In genomic region chr3:87053548-87053947, GRCh38 we compare ENCODE assay signal across 16 cellular contexts.
DNase-seq lines count a peak whose midpoint lies in the region; ATAC-seq and TF ChIP-seq lines count a peak whose summit lies in the region.
"Had no signal": no experiment of that assay in that cellular context is flagged by ENCODE, and none has a peak within 500 bp of the region (broad histone marks: within the 10 kb centered on the region; RNA-seq: fewer than 3 reads in every experiment).

No MANE protein-coding gene starts in this region.

- H3K36me3 ChIP-seq in adipocyte (ENCODE audit: control insufficient read depth, insufficient read depth, low read length, severe bottlenecking) (no peaks in the 10 kb centered on the region), mesenchymal stem cell (ENCODE audit: control insufficient read depth in 1 of 2, insufficient read depth in 2 of 2, low read depth in 1 of 2, low read length in 2 of 2) (no peaks in the 10 kb centered on the region), spleen (no peaks in the 10 kb centered on the region)
- H3K36me3 ChIP-seq: BE2C had no signal

- intact Hi-C loops in spleen (cut with DNase I; ENCODE audit: low total_unique reads): no loop called here

- H3K27ac ChIP-seq in mesenchymal stem cell (ENCODE audit: low read length, poor library complexity, severe bottlenecking): no peak overlapping the region
- H3K27ac ChIP-seq in spleen: no peak overlapping the region
- H3K27ac ChIP-seq: C4-2B, HL-60 had no signal

- H3K23ac ChIP-seq in mesenchymal stem cell (ENCODE audit: low read length in 2 of 2): no peak overlapping the region

- H3K18ac ChIP-seq in mesenchymal stem cell (ENCODE audit: low read depth in 1 of 2, low read length in 2 of 2): no peak overlapping the region

- no peaks in the 10 kb centered on the region for H3K27me3 ChIP-seq in adipocyte (replicated peaks; ENCODE audit: control insufficient read depth, insufficient read depth, low read length)
- no peaks in the 10 kb centered on the region for H3K27me3 ChIP-seq in mesenchymal stem cell (ENCODE audit: control insufficient read depth in 1 of 2, insufficient read depth in 1 of 2, low read length in 2 of 2)
- no peaks in the 10 kb centered on the region for H3K27me3 ChIP-seq in spleen (replicated peaks in 1 of 7)
- H3K27me3 ChIP-seq: BE2C had no signal

- H3K14ac ChIP-seq in mesenchymal stem cell (ENCODE audit: low read length in 2 of 2): no peak overlapping the region

- H2BK15ac ChIP-seq in mesenchymal stem cell (ENCODE audit: low read depth, poor library complexity, severe bottlenecking): no peak overlapping the region

- H4K91ac ChIP-seq in mesenchymal stem cell (ENCODE audit: low read length): no peak overlapping the region

- no peak overlapping the region for H2BK12ac ChIP-seq in mesenchymal stem cell (ENCODE audit: low read length in 2 of 2)

- peaks cover 4% of the 10 kb centered on the region for H3K4me1 ChIP-seq in adipocyte (ENCODE audit: control insufficient read depth, insufficient read depth, low read length)
- H3K4me1 ChIP-seq in mesenchymal stem cell (ENCODE audit: control insufficient read depth, insufficient read depth, low read depth, low read length): no peaks in the 10 kb centered on the region
- no peaks in the 10 kb centered on the region for H3K4me1 ChIP-seq in spleen
- H3K4me1 ChIP-seq: BE2C, Caco-2 had no signal

- TF ChIP-seq CTCF in AG10803 (conservative IDR thresholded peaks at IDR 0.05; ENCODE audit: low read length) (no peak), spleen (IDR thresholded peaks at IDR 0.05 in 8 of 11, conservative IDR thresholded peaks at IDR 0.05 in 3 of 11) (no peak)

- H2AK5ac ChIP-seq in mesenchymal stem cell (ENCODE audit: low read length, severe bottlenecking): no peak overlapping the region

- no peak overlapping the region for H2BK5ac ChIP-seq in mesenchymal stem cell (ENCODE audit: low read depth, low read length, poor library complexity, severe bottlenecking)

- DNase-seq in AG10803 (ENCODE audit: low read depth) (peak; percentile 5), EH (ENCODE audit: low read depth) (peak; percentile 16), adipocyte (ENCODE audit: low read depth) (peak; percentile 20), mesenchymal stem cell (peak; percentile 0), spleen (no peak)
- DNase-seq: ACHN; BE2C; Caco-2; CD8-positive, alpha-beta T cell; DMS53; GOT3; H9 had no signal

- no peak overlapping the region for H3K9ac ChIP-seq in adipocyte (ENCODE audit: low read length)
- no peak overlapping the region for H3K9ac ChIP-seq in mesenchymal stem cell (ENCODE audit: low read length)

- H4K8ac ChIP-seq in mesenchymal stem cell (ENCODE audit: low read length): no peak overlapping the region

- no peak overlapping the region for H3K4ac ChIP-seq in mesenchymal stem cell (ENCODE audit: low read depth in 1 of 2, low read length in 2 of 2)

- H3K79me1 ChIP-seq in mesenchymal stem cell (replicated peaks; ENCODE audit: low read length, poor library complexity, severe bottlenecking): no peaks in the 10 kb centered on the region

- no peak for ATAC-seq in HG02623 (IDR thresholded peaks at IDR 0.05; ENCODE audit: unreplicated experiment)
- no peak for ATAC-seq in GM18870 (IDR thresholded peaks at IDR 0.05; ENCODE audit: unreplicated experiment)
- ATAC-seq: CD8-positive, alpha-beta T cell had no signal

- no peak for TF ChIP-seq POLR2A in spleen (IDR thresholded peaks at IDR 0.05)

- H3K4me3 ChIP-seq in AG10803 (ENCODE audit: low read length) (no peak overlapping the region), adipocyte (ENCODE audit: low read length) (no peak overlapping the region), mesenchymal stem cell (ENCODE audit: insufficient read depth in 1 of 2, low read depth in 1 of 2, low read length in 2 of 2) (no peak overlapping the region), spleen (no peak overlapping the region)

- no peak overlapping the region for H3K4me2 ChIP-seq in mesenchymal stem cell (ENCODE audit: low read length, poor library complexity, severe bottlenecking)

- no peak overlapping the region for H2AFZ ChIP-seq in mesenchymal stem cell (ENCODE audit: low read depth, low read length)

- H3K9me3 ChIP-seq in adipocyte (ENCODE audit: control insufficient read depth, low read length) (no peaks in the 10 kb centered on the region), mesenchymal stem cell (ENCODE audit: control insufficient read depth, low read length) (no peaks in the 10 kb centered on the region), spleen (no peaks in the 10 kb centered on the region)
- H3K9me3 ChIP-seq: BE2C, Caco-2 had no signal

- no peak overlapping the region for H2BK120ac ChIP-seq in mesenchymal stem cell (ENCODE audit: low read depth, low read length)
